In the genomic region with DNA sequence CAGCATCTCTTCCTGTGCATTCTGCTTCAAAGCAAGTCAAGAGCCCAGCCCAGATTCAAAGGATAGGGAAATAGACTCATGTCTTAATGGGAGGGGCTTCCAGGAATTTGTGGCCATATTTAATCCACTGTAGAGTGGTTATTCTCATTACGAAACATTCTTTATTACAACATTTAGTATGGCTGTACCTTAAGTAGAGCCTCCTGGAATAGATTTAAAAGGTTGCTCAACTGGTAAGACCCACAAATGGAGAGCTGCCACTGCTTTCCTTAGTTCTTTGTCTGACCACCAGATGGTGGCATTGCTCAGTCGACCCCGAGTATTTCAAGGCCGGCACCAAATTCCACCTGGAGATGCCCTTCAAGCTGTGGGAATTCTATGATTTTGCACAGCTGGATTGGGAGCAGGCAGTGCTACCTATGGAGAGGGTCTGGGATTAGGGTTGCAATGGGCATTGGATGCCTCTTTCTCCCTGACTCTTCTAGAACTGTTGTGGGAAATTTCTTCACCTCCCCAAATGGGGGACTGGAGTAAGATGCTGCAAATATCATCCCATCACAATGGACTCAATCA, we compare ENCODE assay signal across 1 cellular context.
TF ChIP-seq lines count a peak whose summit lies in the region.

No MANE protein-coding gene starts in this region.

TF ChIP-seq in GM23338, 12 proteins besides CTCF, POLR2A, EP300 and RAD21 (continued from another document):
- TF ChIP-seq, protein P1, sequence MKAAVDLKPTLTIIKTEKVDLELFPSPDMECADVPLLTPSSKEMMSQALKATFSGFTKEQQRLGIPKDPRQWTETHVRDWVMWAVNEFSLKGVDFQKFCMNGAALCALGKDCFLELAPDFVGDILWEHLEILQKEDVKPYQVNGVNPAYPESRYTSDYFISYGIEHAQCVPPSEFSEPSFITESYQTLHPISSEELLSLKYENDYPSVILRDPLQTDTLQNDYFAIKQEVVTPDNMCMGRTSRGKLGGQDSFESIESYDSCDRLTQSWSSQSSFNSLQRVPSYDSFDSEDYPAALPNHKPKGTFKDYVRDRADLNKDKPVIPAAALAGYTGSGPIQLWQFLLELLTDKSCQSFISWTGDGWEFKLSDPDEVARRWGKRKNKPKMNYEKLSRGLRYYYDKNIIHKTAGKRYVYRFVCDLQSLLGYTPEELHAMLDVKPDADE (IDR thresholded peaks at IDR 0.05) = no peak
- TF ChIP-seq, protein P2, sequence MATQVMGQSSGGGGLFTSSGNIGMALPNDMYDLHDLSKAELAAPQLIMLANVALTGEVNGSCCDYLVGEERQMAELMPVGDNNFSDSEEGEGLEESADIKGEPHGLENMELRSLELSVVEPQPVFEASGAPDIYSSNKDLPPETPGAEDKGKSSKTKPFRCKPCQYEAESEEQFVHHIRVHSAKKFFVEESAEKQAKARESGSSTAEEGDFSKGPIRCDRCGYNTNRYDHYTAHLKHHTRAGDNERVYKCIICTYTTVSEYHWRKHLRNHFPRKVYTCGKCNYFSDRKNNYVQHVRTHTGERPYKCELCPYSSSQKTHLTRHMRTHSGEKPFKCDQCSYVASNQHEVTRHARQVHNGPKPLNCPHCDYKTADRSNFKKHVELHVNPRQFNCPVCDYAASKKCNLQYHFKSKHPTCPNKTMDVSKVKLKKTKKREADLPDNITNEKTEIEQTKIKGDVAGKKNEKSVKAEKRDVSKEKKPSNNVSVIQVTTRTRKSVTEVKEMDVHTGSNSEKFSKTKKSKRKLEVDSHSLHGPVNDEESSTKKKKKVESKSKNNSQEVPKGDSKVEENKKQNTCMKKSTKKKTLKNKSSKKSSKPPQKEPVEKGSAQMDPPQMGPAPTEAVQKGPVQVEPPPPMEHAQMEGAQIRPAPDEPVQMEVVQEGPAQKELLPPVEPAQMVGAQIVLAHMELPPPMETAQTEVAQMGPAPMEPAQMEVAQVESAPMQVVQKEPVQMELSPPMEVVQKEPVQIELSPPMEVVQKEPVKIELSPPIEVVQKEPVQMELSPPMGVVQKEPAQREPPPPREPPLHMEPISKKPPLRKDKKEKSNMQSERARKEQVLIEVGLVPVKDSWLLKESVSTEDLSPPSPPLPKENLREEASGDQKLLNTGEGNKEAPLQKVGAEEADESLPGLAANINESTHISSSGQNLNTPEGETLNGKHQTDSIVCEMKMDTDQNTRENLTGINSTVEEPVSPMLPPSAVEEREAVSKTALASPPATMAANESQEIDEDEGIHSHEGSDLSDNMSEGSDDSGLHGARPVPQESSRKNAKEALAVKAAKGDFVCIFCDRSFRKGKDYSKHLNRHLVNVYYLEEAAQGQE (IDR thresholded peaks at IDR 0.05; ENCODE audit: unreplicated experiment) = no peak
- no peak for TF ChIP-seq EZH2 (IDR thresholded peaks at IDR 0.05; ENCODE audit: low read depth, unreplicated experiment)
- TF ChIP-seq ZNF114 (CRISPR knock-in tag; IDR thresholded peaks at IDR 0.05) = no peak
- TF ChIP-seq POLR2AphosphoS5 (IDR thresholded peaks at IDR 0.05; ENCODE audit: low read depth) = no peak
- TF ChIP-seq STAT1 (IDR thresholded peaks at IDR 0.05; ENCODE audit: unreplicated experiment) = no peak
